In the genomic region with DNA sequence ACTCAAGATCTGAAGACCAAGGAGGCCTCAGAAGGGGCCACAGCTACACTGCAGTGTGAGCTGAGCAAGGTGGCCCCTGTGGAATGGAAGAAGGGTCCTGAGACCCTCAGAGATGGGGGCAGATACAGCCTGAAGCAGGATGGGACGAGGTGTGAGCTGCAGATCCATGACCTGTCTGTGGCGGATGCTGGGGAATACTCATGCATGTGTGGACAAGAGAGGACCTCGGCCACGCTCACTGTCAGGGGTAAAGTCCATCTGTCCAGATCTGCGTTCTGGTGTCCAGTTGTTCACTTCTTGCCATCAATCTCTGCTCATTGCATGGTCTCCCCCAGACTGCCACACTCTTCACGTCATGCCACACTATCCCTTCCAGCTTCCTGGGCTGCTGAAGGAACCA, we compare ENCODE assay signal across 29 cellular contexts.
"Had no signal": no experiment of that assay in that cellular context is flagged by ENCODE, and none has a peak within 500 bp of the region (broad histone marks: within the 10 kb centered on the region; RNA-seq: fewer than 3 reads in every experiment).

No MANE protein-coding gene starts in this region.

- H3K27me3 ChIP-seq: ascending aorta had no signal

- H3K4me3 ChIP-seq: ascending aorta had no signal

- ATAC-seq: activated T-cell treated with anti-CD3 and anti-CD28 coated beads, Interleukin-2, amount 50 U/mL, for 4 hours; Panc1; SK-N-SH treated with all-trans-retinoic acid at 6 μM for 48 hours; T-cell; T-helper 17 cell had no signal

- H3K27ac ChIP-seq: ascending aorta, KMS-11, VCaP had no signal

- H3K4me1 ChIP-seq: ascending aorta had no signal

- DNase-seq: activated B cell treated with CpG ODN at 0.5 μM for 24 hours; activated CD4-positive, alpha-beta memory T cell treated with anti-CD3 and anti-CD28 coated beads for 36 hours; activated CD4-positive, alpha-beta T cell treated with anti-CD3 and anti-CD28 coated beads for 4 hours; activated CD4-positive, alpha-beta T cell treated with anti-CD3 and anti-CD28 coated beads, Interleukin-2, amount 50 U/mL, for 1 hour; activated CD4-positive, CD25-positive, alpha-beta regulatory T cell treated with anti-CD3 and anti-CD28 coated beads, Interleukin-2, amount 50 U/mL, for 72 hours; activated CD8-positive, alpha-beta memory T cell treated with anti-CD3 and anti-CD28 coated beads, Interleukin-2, amount 50 U/mL, for 4 hours; activated effector memory CD4-positive, alpha-beta T cell treated with Interleukin-2 at 50 U/mL for 16 hours; activated naive CD8-positive, alpha-beta T cell treated with anti-CD3 and anti-CD28 coated beads, Interleukin-2, amount 10 ng/mL, durations not matched to agents 7 days and 5 days; activated T-cell treated with anti-CD3 and anti-CD28 coated beads for 4 hours; activated T-cell treated with anti-CD3 and anti-CD28 coated beads, Interleukin-2, amount 50 U/mL, for 4 hours; amygdala; caudate nucleus; MM.1S; MV-4-11; NCI-H1092; NCI-H1436 treated with DMSO at 0.1 percent for 48 hours; NCI-H1694 treated with DMSO at 0.1 percent for 48 hours; NCI-H2029; NCI-H345; NCI-H524 treated with DMSO at 0.1 percent for 48 hours; SIG-M5; T-cell; T-helper 17 cell; T-helper 9 cell had no signal
